Comparison of ENCODE assay signal across 1 cellular context in the genomic region with DNA sequence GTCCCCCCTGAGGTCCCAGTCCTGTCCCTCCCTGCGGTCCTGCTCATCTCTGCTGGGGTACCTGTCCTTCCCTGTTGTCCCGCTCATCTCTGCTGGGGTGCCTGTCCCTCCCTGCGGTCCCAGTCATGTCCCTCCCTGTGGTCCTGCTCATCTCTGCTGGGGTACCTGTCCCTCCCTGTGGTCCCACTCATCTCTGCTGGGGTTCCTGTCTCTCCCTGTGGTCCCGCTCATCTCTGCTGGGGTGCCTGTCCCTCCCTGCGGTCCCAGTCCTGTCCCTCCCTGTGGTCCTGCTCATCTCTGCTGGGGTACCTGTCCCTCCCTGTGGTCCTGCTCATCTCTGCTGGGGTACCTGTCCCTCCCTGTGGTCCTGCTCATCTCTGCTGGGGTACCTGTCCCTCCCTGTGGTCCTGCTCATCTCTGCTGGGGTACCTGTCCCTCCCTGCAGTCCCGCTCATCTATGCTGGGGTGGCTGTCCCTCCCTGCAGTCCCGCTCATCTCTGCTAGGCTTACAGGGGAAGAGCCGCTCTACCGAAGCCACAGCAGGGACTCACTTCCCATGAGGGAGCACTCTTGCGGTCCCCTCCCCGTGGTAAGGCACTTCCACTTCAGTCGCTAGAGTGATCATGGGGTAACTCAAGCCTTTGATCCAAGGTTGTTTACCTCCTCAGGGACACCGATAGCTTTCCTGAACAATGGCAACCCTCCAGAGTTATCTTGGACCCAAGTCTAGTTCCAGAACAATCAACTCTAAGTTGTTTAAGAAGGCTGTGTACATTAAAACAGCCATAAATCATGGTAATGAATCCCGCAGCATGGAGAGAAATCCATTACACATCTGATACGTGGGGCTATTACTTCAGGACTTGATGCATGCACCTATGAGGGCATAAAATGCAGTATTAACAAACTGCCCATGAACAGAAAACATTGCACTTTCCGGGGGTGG.
TF ChIP-seq lines count a peak whose summit lies in the region.

No MANE protein-coding gene starts in this region.

TF ChIP-seq in HEK293, 187 proteins besides CTCF, POLR2A, EP300 and RAD21 (continued from another document):
- TF ChIP-seq, protein P1, sequence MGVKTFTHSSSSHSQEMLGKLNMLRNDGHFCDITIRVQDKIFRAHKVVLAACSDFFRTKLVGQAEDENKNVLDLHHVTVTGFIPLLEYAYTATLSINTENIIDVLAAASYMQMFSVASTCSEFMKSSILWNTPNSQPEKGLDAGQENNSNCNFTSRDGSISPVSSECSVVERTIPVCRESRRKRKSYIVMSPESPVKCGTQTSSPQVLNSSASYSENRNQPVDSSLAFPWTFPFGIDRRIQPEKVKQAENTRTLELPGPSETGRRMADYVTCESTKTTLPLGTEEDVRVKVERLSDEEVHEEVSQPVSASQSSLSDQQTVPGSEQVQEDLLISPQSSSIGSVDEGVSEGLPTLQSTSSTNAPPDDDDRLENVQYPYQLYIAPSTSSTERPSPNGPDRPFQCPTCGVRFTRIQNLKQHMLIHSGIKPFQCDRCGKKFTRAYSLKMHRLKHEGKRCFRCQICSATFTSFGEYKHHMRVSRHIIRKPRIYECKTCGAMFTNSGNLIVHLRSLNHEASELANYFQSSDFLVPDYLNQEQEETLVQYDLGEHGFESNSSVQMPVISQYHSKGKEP (tag by site-specific recombination; IDR thresholded peaks at IDR 0.05): peak; percentile 95
- TF ChIP-seq ZFHX2 (tag by site-specific recombination; conservative IDR thresholded peaks at IDR 0.05): no peak
- TF ChIP-seq ZNF561 (tag by site-specific recombination; IDR thresholded peaks at IDR 0.05; ENCODE audit: borderline replicate concordance): peak; percentile 88
- TF ChIP-seq ZSCAN16 (tag by site-specific recombination; IDR thresholded peaks at IDR 0.05): 0 out of 2 replicates have a peak, but pooled peaks have one; percentile 14
- TF ChIP-seq YY1 (tag by site-specific recombination; IDR thresholded peaks at IDR 0.05): 0 out of 2 replicates have a peak, but pooled peaks have one; percentile 34
- TF ChIP-seq ZBTB8A (tag by site-specific recombination; IDR thresholded peaks at IDR 0.05): peak; percentile 50
- peak; percentile 24; the same call in 1 of the 2 replicates for TF ChIP-seq ZNF600 (tag by site-specific recombination; IDR thresholded peaks at IDR 0.05)
- TF ChIP-seq, protein P2, sequence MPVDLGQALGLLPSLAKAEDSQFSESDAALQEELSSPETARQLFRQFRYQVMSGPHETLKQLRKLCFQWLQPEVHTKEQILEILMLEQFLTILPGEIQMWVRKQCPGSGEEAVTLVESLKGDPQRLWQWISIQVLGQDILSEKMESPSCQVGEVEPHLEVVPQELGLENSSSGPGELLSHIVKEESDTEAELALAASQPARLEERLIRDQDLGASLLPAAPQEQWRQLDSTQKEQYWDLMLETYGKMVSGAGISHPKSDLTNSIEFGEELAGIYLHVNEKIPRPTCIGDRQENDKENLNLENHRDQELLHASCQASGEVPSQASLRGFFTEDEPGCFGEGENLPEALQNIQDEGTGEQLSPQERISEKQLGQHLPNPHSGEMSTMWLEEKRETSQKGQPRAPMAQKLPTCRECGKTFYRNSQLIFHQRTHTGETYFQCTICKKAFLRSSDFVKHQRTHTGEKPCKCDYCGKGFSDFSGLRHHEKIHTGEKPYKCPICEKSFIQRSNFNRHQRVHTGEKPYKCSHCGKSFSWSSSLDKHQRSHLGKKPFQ (tag by site-specific recombination; IDR thresholded peaks at IDR 0.05): peak; percentile 47; the same call in 1 of the 2 replicates
- TF ChIP-seq ZIC2 (tag by site-specific recombination; IDR thresholded peaks at IDR 0.05): peak; percentile 86
- TF ChIP-seq ZNF341 (tag by site-specific recombination; IDR thresholded peaks at IDR 0.05; ENCODE audit: low read depth): peak; percentile 76
- peak; percentile 65 for TF ChIP-seq OSR2 (tag by site-specific recombination; IDR thresholded peaks at IDR 0.05)
- TF ChIP-seq SCRT1 (tag by site-specific recombination; IDR thresholded peaks at IDR 0.05; ENCODE audit: borderline replicate concordance): peak; percentile 47; the same call in 1 of the 2 replicates
- peak; percentile 31; the same call in 1 of the 2 replicates for TF ChIP-seq FEZF1 (tag by site-specific recombination; IDR thresholded peaks at IDR 0.05)
- TF ChIP-seq, protein P3, sequence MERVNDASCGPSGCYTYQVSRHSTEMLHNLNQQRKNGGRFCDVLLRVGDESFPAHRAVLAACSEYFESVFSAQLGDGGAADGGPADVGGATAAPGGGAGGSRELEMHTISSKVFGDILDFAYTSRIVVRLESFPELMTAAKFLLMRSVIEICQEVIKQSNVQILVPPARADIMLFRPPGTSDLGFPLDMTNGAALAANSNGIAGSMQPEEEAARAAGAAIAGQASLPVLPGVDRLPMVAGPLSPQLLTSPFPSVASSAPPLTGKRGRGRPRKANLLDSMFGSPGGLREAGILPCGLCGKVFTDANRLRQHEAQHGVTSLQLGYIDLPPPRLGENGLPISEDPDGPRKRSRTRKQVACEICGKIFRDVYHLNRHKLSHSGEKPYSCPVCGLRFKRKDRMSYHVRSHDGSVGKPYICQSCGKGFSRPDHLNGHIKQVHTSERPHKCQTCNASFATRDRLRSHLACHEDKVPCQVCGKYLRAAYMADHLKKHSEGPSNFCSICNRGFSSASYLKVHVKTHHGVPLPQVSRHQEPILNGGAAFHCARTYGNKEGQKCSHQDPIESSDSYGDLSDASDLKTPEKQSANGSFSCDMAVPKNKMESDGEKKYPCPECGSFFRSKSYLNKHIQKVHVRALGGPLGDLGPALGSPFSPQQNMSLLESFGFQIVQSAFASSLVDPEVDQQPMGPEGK (tag by site-specific recombination; IDR thresholded peaks at IDR 0.05): peak; percentile 10; the same call in 1 of the 2 replicates
- TF ChIP-seq ZSCAN30 (tag by site-specific recombination; IDR thresholded peaks at IDR 0.05): peak; percentile 27; the same call in 1 of the 2 replicates
- peak; percentile 47; the same call in 1 of the 2 replicates for TF ChIP-seq GLIS2 (tag by site-specific recombination; IDR thresholded peaks at IDR 0.05)
- TF ChIP-seq, protein P4, sequence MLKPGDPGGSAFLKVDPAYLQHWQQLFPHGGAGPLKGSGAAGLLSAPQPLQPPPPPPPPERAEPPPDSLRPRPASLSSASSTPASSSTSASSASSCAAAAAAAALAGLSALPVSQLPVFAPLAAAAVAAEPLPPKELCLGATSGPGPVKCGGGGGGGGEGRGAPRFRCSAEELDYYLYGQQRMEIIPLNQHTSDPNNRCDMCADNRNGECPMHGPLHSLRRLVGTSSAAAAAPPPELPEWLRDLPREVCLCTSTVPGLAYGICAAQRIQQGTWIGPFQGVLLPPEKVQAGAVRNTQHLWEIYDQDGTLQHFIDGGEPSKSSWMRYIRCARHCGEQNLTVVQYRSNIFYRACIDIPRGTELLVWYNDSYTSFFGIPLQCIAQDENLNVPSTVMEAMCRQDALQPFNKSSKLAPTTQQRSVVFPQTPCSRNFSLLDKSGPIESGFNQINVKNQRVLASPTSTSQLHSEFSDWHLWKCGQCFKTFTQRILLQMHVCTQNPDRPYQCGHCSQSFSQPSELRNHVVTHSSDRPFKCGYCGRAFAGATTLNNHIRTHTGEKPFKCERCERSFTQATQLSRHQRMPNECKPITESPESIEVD (tag by site-specific recombination; IDR thresholded peaks at IDR 0.05): peak; percentile 74
- TF ChIP-seq, protein P5, sequence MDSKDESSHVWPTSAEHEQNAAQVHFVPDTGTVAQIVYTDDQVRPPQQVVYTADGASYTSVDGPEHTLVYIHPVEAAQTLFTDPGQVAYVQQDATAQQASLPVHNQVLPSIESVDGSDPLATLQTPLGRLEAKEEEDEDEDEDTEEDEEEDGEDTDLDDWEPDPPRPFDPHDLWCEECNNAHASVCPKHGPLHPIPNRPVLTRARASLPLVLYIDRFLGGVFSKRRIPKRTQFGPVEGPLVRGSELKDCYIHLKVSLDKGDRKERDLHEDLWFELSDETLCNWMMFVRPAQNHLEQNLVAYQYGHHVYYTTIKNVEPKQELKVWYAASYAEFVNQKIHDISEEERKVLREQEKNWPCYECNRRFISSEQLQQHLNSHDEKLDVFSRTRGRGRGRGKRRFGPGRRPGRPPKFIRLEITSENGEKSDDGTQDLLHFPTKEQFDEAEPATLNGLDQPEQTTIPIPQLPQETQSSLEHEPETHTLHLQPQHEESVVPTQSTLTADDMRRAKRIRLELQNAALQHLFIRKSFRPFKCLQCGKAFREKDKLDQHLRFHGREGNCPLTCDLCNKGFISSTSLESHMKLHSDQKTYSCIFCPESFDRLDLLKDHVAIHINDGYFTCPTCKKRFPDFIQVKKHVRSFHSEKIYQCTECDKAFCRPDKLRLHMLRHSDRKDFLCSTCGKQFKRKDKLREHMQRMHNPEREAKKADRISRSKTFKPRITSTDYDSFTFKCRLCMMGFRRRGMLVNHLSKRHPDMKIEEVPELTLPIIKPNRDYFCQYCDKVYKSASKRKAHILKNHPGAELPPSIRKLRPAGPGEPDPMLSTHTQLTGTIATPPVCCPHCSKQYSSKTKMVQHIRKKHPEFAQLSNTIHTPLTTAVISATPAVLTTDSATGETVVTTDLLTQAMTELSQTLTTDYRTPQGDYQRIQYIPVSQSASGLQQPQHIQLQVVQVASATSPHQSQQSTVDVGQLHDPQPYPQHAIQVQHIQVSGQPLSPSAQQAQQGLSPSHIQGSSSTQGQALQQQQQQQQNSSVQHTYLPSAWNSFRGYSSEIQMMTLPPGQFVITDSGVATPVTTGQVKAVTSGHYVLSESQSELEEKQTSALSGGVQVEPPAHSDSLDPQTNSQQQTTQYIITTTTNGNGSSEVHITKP (tag by site-specific recombination; IDR thresholded peaks at IDR 0.05): 0 out of 2 replicates have a peak, but pooled peaks have one; percentile 15
- TF ChIP-seq SP7 (tag by site-specific recombination; IDR thresholded peaks at IDR 0.05): no peak
- TF ChIP-seq ZNF776 (tag by site-specific recombination; IDR thresholded peaks at IDR 0.05; ENCODE audit: borderline replicate concordance): no peak
- TF ChIP-seq KLF8 (tag by site-specific recombination; IDR thresholded peaks at IDR 0.05): no peak
- peak; percentile 56; the same call in 1 of the 2 replicates for TF ChIP-seq TCF7L2 (IDR thresholded peaks at IDR 0.05; ENCODE audit: borderline replicate concordance, low read depth, low read length)
- peak; percentile 61; the same call in 1 of the 2 replicates for TF ChIP-seq ZNF610 (tag by site-specific recombination; IDR thresholded peaks at IDR 0.05; ENCODE audit: borderline replicate concordance)
- TF ChIP-seq GLIS1 (tag by site-specific recombination; IDR thresholded peaks at IDR 0.05): peak; percentile 100
